ENCODE assay signal across 8 cellular contexts in genomic region chr6:157762636-157763035, GRCh38.
DNase-seq lines count a peak whose midpoint lies in the region; ATAC-seq and TF ChIP-seq lines count a peak whose summit lies in the region.

No MANE protein-coding gene starts in this region.

- H3K4me3 ChIP-seq in ascending aorta = no peak overlapping the region

- no peak overlapping the region for H3K27ac ChIP-seq in CD4-positive, alpha-beta T cell (ENCODE audit: low read depth, low read length)
- H3K27ac ChIP-seq in ascending aorta = peak overlapping the region; percentile 82 to 84

- H3K27me3 ChIP-seq in CD4-positive, alpha-beta T cell (ENCODE audit: control insufficient read depth, insufficient read depth, low read length) = no peaks in the 10 kb centered on the region
- no peaks in the 10 kb centered on the region for H3K27me3 ChIP-seq in ascending aorta

- H3K27me3 Mint-ChIP-seq in CD4-positive, alpha-beta T cell = no peaks in the 10 kb centered on the region
- no peaks in the 10 kb centered on the region for H3K27me3 Mint-ChIP-seq in mesothelial cell of epicardium (ENCODE audit: low read depth)

- no peak for ATAC-seq in CD4-positive, alpha-beta T cell (ENCODE audit: poor library complexity)
- ATAC-seq in GM21786 (IDR thresholded peaks at IDR 0.05; ENCODE audit: unreplicated experiment) = no peak
- no peak for ATAC-seq in sciatic nerve

- in situ Hi-C loops in KBM-7 (cut with MboI; ENCODE audit: low pct_unique_long_range_greater_than_20kb, low sequenced_read_pairs) = loop anchor here (10.0 kb wide), 1 partner anchor 112 kb away; no protein-coding TSS in a partner anchor

- CTCF ChIA-PET in CD4-positive, alpha-beta T cell (lab: Charles Lee) = interaction anchor here (0.9 to 1.1 kb wide), 2 partner anchors 131 to 136 kb away, joined by 3 to 4 read pairs; no protein-coding TSS in a partner anchor

- peaks cover 72% of the 10 kb centered on the region for H3K4me1 Mint-ChIP-seq in CD4-positive, alpha-beta T cell (ENCODE audit: low read depth)
- H3K4me1 Mint-ChIP-seq in mesothelial cell of epicardium = peaks cover 39% of the 10 kb centered on the region

- H3K4me3 Mint-ChIP-seq in CD4-positive, alpha-beta T cell = peak overlapping the region; percentile 46
- H3K4me3 Mint-ChIP-seq in mesothelial cell of epicardium = no peak overlapping the region

- H3K36me3 ChIP-seq in ascending aorta = no peaks in the 10 kb centered on the region

- POLR2A ChIA-PET in CD4-positive, alpha-beta T cell (lab: Charles Lee) = interaction anchor here (0.6 to 2.6 kb wide), 5 partner anchors 71 to 232 kb away, joined by 3 to 21 read pairs (median 7); no protein-coding TSS in a partner anchor

- no peaks in the 10 kb centered on the region for H3K36me3 Mint-ChIP-seq in CD4-positive, alpha-beta T cell (ENCODE audit: low read depth)
- no peaks in the 10 kb centered on the region for H3K36me3 Mint-ChIP-seq in mesothelial cell of epicardium

- H3K9me3 Mint-ChIP-seq in CD4-positive, alpha-beta T cell = no peaks in the 10 kb centered on the region
- H3K9me3 Mint-ChIP-seq in mesothelial cell of epicardium = no peaks in the 10 kb centered on the region

- peak overlapping the region; percentile 92 for H3K27ac Mint-ChIP-seq in CD4-positive, alpha-beta T cell
- peak overlapping the region; percentile 79 for H3K27ac Mint-ChIP-seq in mesothelial cell of epicardium

- H3K9me3 ChIP-seq in CD4-positive, alpha-beta T cell (ENCODE audit: control insufficient read depth, low read length) = no peaks in the 10 kb centered on the region
- H3K9me3 ChIP-seq in ascending aorta = no peaks in the 10 kb centered on the region

- TF ChIP-seq CTCF in CD4-positive, alpha-beta T cell (IDR thresholded peaks at IDR 0.05) = no peak
- TF ChIP-seq CTCF in ascending aorta (IDR thresholded peaks at IDR 0.05) = no peak
- TF ChIP-seq CTCF in mesothelial cell of epicardium (IDR thresholded peaks at IDR 0.05; ENCODE audit: unreplicated experiment) = no peak

- DNase-seq in CD4-positive, alpha-beta T cell = no peak
- DNase-seq in KBM-7 = peak; percentile 35
- no peak for DNase-seq in ascending aorta (ENCODE audit: low spot score in 2 of 2)
- DNase-seq in mesothelial cell of epicardium (ENCODE audit: low spot score in 2 of 2, unreplicated experiment in 2 of 2) = no peak
- DNase-seq in activated CD8-positive, alpha-beta memory T cell treated with anti-CD3 and anti-CD28 coated beads, Interleukin-2, amount 50 U/mL, for 4 hours = no peak
- DNase-seq in sciatic nerve (ENCODE audit: low spot score) = no peak
- no peak for DNase-seq in cortex of kidney (lab: John Stamatoyannopoulos, UW)

- intact Hi-C loops in CD4-positive, alpha-beta T cell (cut with DNase I, micrococcal nuclease) = no loop called here
- intact Hi-C loops in ascending aorta (cut with DNase I) = loop anchor here (10.0 kb wide), 2 partner anchors 438 to 882 kb away; partner anchors contain the start of genes DYNLT1 and TMEM242
- intact Hi-C loops in sciatic nerve (cut with DNase I) = no loop called here

- peaks cover 12 to 43% of the 10 kb centered on the region in 2 donors for H3K4me1 ChIP-seq in ascending aorta
